Comparison of ENCODE assay signal across 23 cellular contexts in genomic region chr13:98199480-98199879, GRCh38. TPM values are rescaled to one million over a fixed set of nuclear protein-coding genes. Genes with fewer than 3 reads are reported as not detected.
DNase-seq lines count a peak whose midpoint lies in the region; ATAC-seq and TF ChIP-seq lines count a peak whose summit lies in the region.
"Had no signal": no experiment of that assay in that cellular context is flagged by ENCODE, and none has a peak within 500 bp of the region (broad histone marks: within the 10 kb centered on the region; RNA-seq: fewer than 3 reads in every experiment).

No MANE protein-coding gene starts in this region.

- H3K4me1 Mint-ChIP-seq in neural progenitor cell = peaks cover 24% of the 10 kb centered on the region
- no peaks in the 10 kb centered on the region for H3K4me1 Mint-ChIP-seq in activated T-cell treated with anti-CD3 and anti-CD28 coated beads, Interleukin-2, amount 50 U/mL, for 4 hours (ENCODE audit: low read depth)
- H3K4me1 Mint-ChIP-seq: activated naive CD8-positive, alpha-beta T cell treated with anti-CD3 and anti-CD28 coated beads for 36 hours; memory B cell had no signal

- H3K27me3 ChIP-seq in H7 (ENCODE audit: control insufficient read depth, insufficient read depth, low read length) = no peaks in the 10 kb centered on the region
- no peaks in the 10 kb centered on the region for H3K27me3 ChIP-seq in neural progenitor cell
- H3K27me3 ChIP-seq: sigmoid colon had no signal

- H2AFZ ChIP-seq in neural progenitor cell (replicated peaks) = no peak overlapping the region

- H3K4me2 ChIP-seq in neural progenitor cell = peak overlapping the region; percentile 8

- DNase-seq in H7 (peak; percentile 49), NCI-H146 treated with DMSO at 0.1 percent for 48 hours (lab: John Stamatoyannopoulos, UW; ENCODE audit: unreplicated experiment) (peak; percentile 55), fibroblast of villous mesenchyme (ENCODE audit: low read depth) (peak; percentile 54), neural progenitor cell (ENCODE audit: low spot score) (no peak), cerebellar cortex (ENCODE audit: low spot score) (no peak)
- DNase-seq in activated T-cell treated with anti-CD3 and anti-CD28 coated beads, Interleukin-2, amount 50 U/mL, for 4 hours = no peak
- DNase-seq: activated CD4-positive, alpha-beta T cell treated with anti-CD3 and anti-CD28 coated beads, Interleukin-2, amount 50 U/mL, for 4 hours; activated naive CD8-positive, alpha-beta T cell treated with anti-CD3 and anti-CD28 coated beads for 36 hours; activated T-cell treated with anti-CD3 and anti-CD28 coated beads, Interleukin-2, amount 50 U/mL, for 1 hour; AML-193; erythroblast; HFFc6; NCI-H1048; NCI-H526; sigmoid colon; stimulated activated CD4-positive, alpha-beta T cell treated with anti-CD3 and anti-CD28 coated beads, Interleukin-1b, Interleukin-23, amount 100 ng/mL, for 48 hours had no signal

- H3K4me3 ChIP-seq in H7 (ENCODE audit: insufficient read depth, low read depth, low read length) = no peak overlapping the region
- no peak overlapping the region for H3K4me3 ChIP-seq in fibroblast of villous mesenchyme (ENCODE audit: low read depth, low read length)
- no peak overlapping the region for H3K4me3 ChIP-seq in neural progenitor cell
- H3K4me3 ChIP-seq: K562, sigmoid colon had no signal

- no peaks in the 10 kb centered on the region for H3K36me3 ChIP-seq in H7 (replicated peaks; ENCODE audit: control insufficient read depth, insufficient read depth, low read length)
- H3K36me3 ChIP-seq in neural progenitor cell = no peaks in the 10 kb centered on the region
- H3K36me3 ChIP-seq: sigmoid colon had no signal

- H3K4me3 Mint-ChIP-seq in neural progenitor cell = no peak overlapping the region
- no peak overlapping the region for H3K4me3 Mint-ChIP-seq in activated T-cell treated with anti-CD3 and anti-CD28 coated beads, Interleukin-2, amount 50 U/mL, for 4 hours
- H3K4me3 Mint-ChIP-seq: activated naive CD8-positive, alpha-beta T cell treated with anti-CD3 and anti-CD28 coated beads for 36 hours; brain; dendritic cell treated with granulocyte-macrophage colony-stimulating factor and Interleukin-4, amounts not matched to agents 40 ng/mL and 50 ng/mL, for 4 days; HFFc6; memory B cell had no signal

- H3K9me3 Mint-ChIP-seq in neural progenitor cell = peaks cover 26% of the 10 kb centered on the region
- no peaks in the 10 kb centered on the region for H3K9me3 Mint-ChIP-seq in activated T-cell treated with anti-CD3 and anti-CD28 coated beads, Interleukin-2, amount 50 U/mL, for 4 hours
- H3K9me3 Mint-ChIP-seq: activated naive CD8-positive, alpha-beta T cell treated with anti-CD3 and anti-CD28 coated beads for 36 hours; dendritic cell treated with granulocyte-macrophage colony-stimulating factor and Interleukin-4, amounts not matched to agents 40 ng/mL and 50 ng/mL, for 4 days; memory B cell had no signal

- peaks cover 91% of the 10 kb centered on the region for H3K79me2 ChIP-seq in neural progenitor cell (ENCODE audit: low read depth)

- no peak overlapping the region for H3K27ac Mint-ChIP-seq in neural progenitor cell
- H3K27ac Mint-ChIP-seq: activated naive CD8-positive, alpha-beta T cell treated with anti-CD3 and anti-CD28 coated beads for 36 hours; dendritic cell treated with granulocyte-macrophage colony-stimulating factor and Interleukin-4, amounts not matched to agents 40 ng/mL and 50 ng/mL, for 4 days; HFFc6; memory B cell had no signal

- peaks cover 34% of the 10 kb centered on the region for H3F3A ChIP-seq in neural progenitor cell (ENCODE audit: low read depth)

- peaks cover 40% of the 10 kb centered on the region for H4K20me1 ChIP-seq in neural progenitor cell (ENCODE audit: low read depth)

- no peak for ATAC-seq in GM21447 (IDR thresholded peaks at IDR 0.05; ENCODE audit: unreplicated experiment)
- no peak for ATAC-seq in activated T-cell treated with anti-CD3 and anti-CD28 coated beads, Interleukin-2, amount 50 U/mL, for 4 hours
- ATAC-seq: K562, Panc1 had no signal

- no peak for TF ChIP-seq CTCF in fibroblast of villous mesenchyme (IDR thresholded peaks at IDR 0.05; ENCODE audit: insufficient read depth, low read depth, low read length)
- TF ChIP-seq CTCF in neural progenitor cell (IDR thresholded peaks at IDR 0.05) = no peak

- H3K27ac ChIP-seq in neural progenitor cell = no peak overlapping the region

- no peaks in the 10 kb centered on the region for H3K27me3 Mint-ChIP-seq in neural progenitor cell (ENCODE audit: insufficient read depth, low read depth)
- peaks cover 2% of the 10 kb centered on the region for H3K27me3 Mint-ChIP-seq in activated T-cell treated with anti-CD3 and anti-CD28 coated beads, Interleukin-2, amount 50 U/mL, for 4 hours (ENCODE audit: low read depth)
- H3K27me3 Mint-ChIP-seq: activated naive CD8-positive, alpha-beta T cell treated with anti-CD3 and anti-CD28 coated beads for 36 hours; dendritic cell treated with granulocyte-macrophage colony-stimulating factor and Interleukin-4, amounts not matched to agents 40 ng/mL and 50 ng/mL, for 4 days had no signal

- H3K9ac ChIP-seq in neural progenitor cell = no peak overlapping the region

- H3K36me3 Mint-ChIP-seq in neural progenitor cell = peaks cover 26% of the 10 kb centered on the region
- no peaks in the 10 kb centered on the region for H3K36me3 Mint-ChIP-seq in activated T-cell treated with anti-CD3 and anti-CD28 coated beads, Interleukin-2, amount 50 U/mL, for 4 hours (ENCODE audit: insufficient read depth)
- H3K36me3 Mint-ChIP-seq: activated naive CD8-positive, alpha-beta T cell treated with anti-CD3 and anti-CD28 coated beads for 36 hours; memory B cell had no signal

- H3K4me1 ChIP-seq in neural progenitor cell = peaks cover 35% of the 10 kb centered on the region

- peaks cover 2% of the 10 kb centered on the region for H3K9me3 ChIP-seq in neural progenitor cell (ENCODE audit: low read depth)
- H3K9me3 ChIP-seq: sigmoid colon had no signal

RNA-seq across cellular contexts. Expression of gene RNF113B, which starts 22.4 kb away (rescaled TPM):
- total RNA-seq in H7 (2014; rRNA removed; shearing (Covaris generic)) = not detected in 2 replicates
- not detected in 2 replicates for total RNA-seq in fibroblast of villous mesenchyme
- total RNA-seq in neural progenitor cell (ENCODE audit: low replicate concordance) = not detected in 2 replicates
- total RNA-seq in activated T-cell treated with anti-CD3 and anti-CD28 coated beads, Interleukin-2, amount 50 U/mL, for 4 hours = not detected
- total RNA-seq: activated naive CD8-positive, alpha-beta T cell treated with anti-CD3 and anti-CD28 coated beads for 36 hours; HFFc6; K562; sigmoid colon; temporal lobe had no signal

RNA-seq across cellular contexts. Expression of gene FARP1, which starts 56.6 kb away (rescaled TPM):
- total RNA-seq in H7 (2014; rRNA removed; shearing (Covaris generic)) = 25.8 and 26.1 TPM in 2 replicates
- total RNA-seq in fibroblast of villous mesenchyme (110 and 125 TPM in 2 replicates), neural progenitor cell (ENCODE audit: low replicate concordance) (52.9 and 78.0 TPM in 2 replicates)
- total RNA-seq in activated T-cell treated with anti-CD3 and anti-CD28 coated beads, Interleukin-2, amount 50 U/mL, for 4 hours = under 1 TPM; 0.45 to 0.86 (median 0.63) TPM

Comparison
In these comparisons a context has a peak if more than half of its experiments do, and no peak if none do; other contexts are left out.
1. DNase-seq: peak in H7 (single experiment), NCI-H146 treated with DMSO at 0.1 percent for 48 hours (single experiment) and fibroblast of villous mesenchyme (single experiment); none in neural progenitor cell (single experiment), cerebellar cortex (single experiment) and activated T-cell treated with anti-CD3 and anti-CD28 coated beads, Interleukin-2, amount 50 U/mL, for 4 hours (single experiment).
2. RNA of gene FARP1, which starts 56.6 kb away (total RNA-seq): 110 to 125 TPM in fibroblast of villous mesenchyme, 52.9 to 78.0 TPM in neural progenitor cell and 25.8 to 26.1 TPM in H7; 0.45 to 0.86 TPM in activated T-cell treated with anti-CD3 and anti-CD28 coated beads, Interleukin-2, amount 50 U/mL, for 4 hours; every median in the first group is over 10 times any median in the second.